In the genomic region with DNA sequence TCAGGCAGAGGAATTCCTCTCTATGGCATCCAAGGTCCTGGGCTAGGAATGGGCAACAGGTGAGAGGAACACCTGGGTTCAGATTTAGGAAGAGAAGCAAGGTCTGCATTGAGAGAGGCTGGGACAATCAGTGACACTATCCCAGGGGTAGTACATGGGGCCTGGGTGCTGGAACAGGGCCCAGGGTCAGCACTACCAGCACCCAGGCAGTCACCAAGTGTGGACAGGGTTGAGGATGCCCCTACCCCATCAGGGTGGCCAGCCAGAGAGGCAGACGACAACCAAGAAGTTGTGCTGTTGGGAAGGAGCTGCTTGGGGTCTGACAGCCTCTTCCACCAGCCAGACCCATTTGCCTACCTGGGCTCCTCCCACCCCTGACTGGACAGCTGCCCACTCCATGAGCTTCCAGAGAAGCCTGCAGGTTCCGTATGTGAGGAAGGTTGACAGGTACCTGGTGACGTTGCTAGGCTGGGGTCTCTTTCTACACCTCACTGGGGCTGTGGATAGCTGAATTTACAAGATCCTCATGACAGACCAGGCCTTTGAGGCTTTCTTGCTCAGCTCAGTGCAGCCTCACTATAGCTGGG, we compare ENCODE assay signal across 38 cellular contexts. TPM values are rescaled to one million over a fixed set of nuclear protein-coding genes. Genes with fewer than 3 reads are reported as not detected.
"Had no signal": no experiment of that assay in that cellular context is flagged by ENCODE, and none has a peak within 500 bp of the region (broad histone marks: within the 10 kb centered on the region; RNA-seq: fewer than 3 reads in every experiment).

No MANE protein-coding gene starts in this region.

- H3K9me3 ChIP-seq: adrenal gland, body of pancreas had no signal

- H3K36me3 Mint-ChIP-seq: activated CD4-positive, alpha-beta memory T cell treated with anti-CD3 and anti-CD28 coated beads for 36 hours; activated naive CD8-positive, alpha-beta T cell treated with anti-CD3 and anti-CD28 coated beads for 36 hours had no signal

- H3K4me3 ChIP-seq: adrenal gland, body of pancreas, breast epithelium had no signal

- ATAC-seq: activated CD8-positive, alpha-beta T cell treated with anti-CD3 and anti-CD28 coated beads for 36 hours; activated naive CD4-positive, alpha-beta T cell treated with anti-CD3 and anti-CD28 coated beads, Interleukin-2, amount 50 U/mL, for 72 hours; activated T-cell treated with anti-CD3 and anti-CD28 coated beads, Interleukin-2, amount 50 U/mL, for 4 hours; activated T-cell treated with anti-CD3 and anti-CD28 coated beads, Interleukin-2, amount 50 U/mL, for 72 hours; activated T-helper 17 cell treated with anti-CD3 and anti-CD28 coated beads, Interleukin-2, amount 50 U/mL, for 72 hours; body of pancreas had no signal

- H3K9me3 Mint-ChIP-seq: activated T-helper 1 cell treated with anti-CD3 and anti-CD28 coated beads, Interleukin-12 subunit alpha, Interleukin-12 subunit beta, Interleukin-2, Interleukin-4 antibody, amounts not matched to agents 30 ng/mL and 10 ng/mL and 1 ng/mL, durations not matched to agents 14 hours and 24 hours and 36 hours; T-helper 2 cell treated with Interferon-gamma antibody and Interleukin-4, amounts not matched to agents 5 μg/mL and 100 μg/mL, for 36 hours had no signal

- H3K4me1 Mint-ChIP-seq: activated B cell treated with CpG ODN at 0.5 μM for 24 hours; activated CD4-positive, alpha-beta T cell treated with anti-CD3 and anti-CD28 coated beads, Interleukin-2, amount 10 ng/mL, durations not matched to agents 24 days and 14 days; activated naive CD8-positive, alpha-beta T cell treated with anti-CD3 and anti-CD28 coated beads for 36 hours; activated T-helper 17 cell treated with anti-CD3 and anti-CD28 coated beads, Interleukin-2, amount 50 U/mL, for 72 hours had no signal

- H3K36me3 ChIP-seq: adrenal gland, brain microvascular endothelial cell, breast epithelium had no signal

- H3K27ac ChIP-seq: adrenal gland, body of pancreas, brain microvascular endothelial cell, breast epithelium, VCaP had no signal

- H3K4me1 ChIP-seq: adrenal gland, body of pancreas, breast epithelium had no signal

- DNase-seq: activated B cell treated with CpG ODN at 0.5 μM for 24 hours; activated CD4-positive, alpha-beta memory T cell treated with anti-CD3 and anti-CD28 coated beads for 36 hours; activated CD4-positive, alpha-beta T cell treated with anti-CD3 and anti-CD28 coated beads for 4 hours; activated CD4-positive, alpha-beta T cell treated with anti-CD3 and anti-CD28 coated beads, Interleukin-2, amount 10 ng/mL, durations not matched to agents 24 days and 14 days; activated CD4-positive, alpha-beta T cell treated with anti-CD3 and anti-CD28 coated beads, Interleukin-2, amount 50 U/mL, for 1 hour; activated CD4-positive, alpha-beta T cell treated with anti-CD3 and anti-CD28 coated beads, Interleukin-2, amount 50 U/mL, for 4 hours; activated CD4-positive, CD25-positive, alpha-beta regulatory T cell treated with anti-CD3 and anti-CD28 coated beads, Interleukin-2, amount 50 U/mL, for 72 hours; activated CD8-positive, alpha-beta memory T cell treated with anti-CD3 and anti-CD28 coated beads, Interleukin-2, amount 50 U/mL, for 4 hours; activated CD8-positive, alpha-beta T cell treated with anti-CD3 and anti-CD28 coated beads for 36 hours; activated effector memory CD4-positive, alpha-beta T cell treated with anti-CD3 and anti-CD28 coated beads, Interleukin-2, amount 50 U/mL, for 16 hours; activated gamma-delta T cell treated with Interleukin-2 at 50 U/mL for 16 hours; activated naive CD4-positive, alpha-beta T cell; activated naive CD4-positive, alpha-beta T cell treated with anti-CD3 and anti-CD28 coated beads for 36 hours; activated naive CD4-positive, alpha-beta T cell treated with anti-CD3 and anti-CD28 coated beads, Interleukin-2, amount 50 U/mL, for 16 hours; activated naive CD8-positive, alpha-beta T cell treated with anti-CD3 and anti-CD28 coated beads for 36 hours; activated T-cell treated with anti-CD3 and anti-CD28 coated beads for 4 hours; activated T-cell treated with anti-CD3 and anti-CD28 coated beads, Interleukin-2, amount 50 U/mL, for 1 hour; activated T-cell treated with anti-CD3 and anti-CD28 coated beads, Interleukin-2, amount 50 U/mL, for 4 hours; activated T-cell treated with anti-CD3 and anti-CD28 coated beads, Interleukin-2, amount 50 U/mL, for 72 hours; adrenal gland; amniotic stem cell; aorta; body of pancreas; brain microvascular endothelial cell; central memory CD4-positive, alpha-beta T cell; T-helper 1 cell; T-helper 2 cell; T-helper 9 cell had no signal

- H3K4me3 Mint-ChIP-seq: activated B cell treated with CpG ODN at 0.5 μM for 24 hours; activated CD4-positive, alpha-beta memory T cell treated with anti-CD3 and anti-CD28 coated beads for 36 hours; activated CD4-positive, alpha-beta T cell treated with anti-CD3 and anti-CD28 coated beads, Interleukin-2, amount 10 ng/mL, durations not matched to agents 24 days and 14 days; activated CD8-positive, alpha-beta T cell treated with anti-CD3 and anti-CD28 coated beads for 36 hours; activated naive CD4-positive, alpha-beta T cell treated with anti-CD3 and anti-CD28 coated beads for 36 hours; activated naive CD8-positive, alpha-beta T cell treated with anti-CD3 and anti-CD28 coated beads for 36 hours; activated T-cell treated with anti-CD3 and anti-CD28 coated beads, Interleukin-2, amount 50 U/mL, for 4 hours; activated T-cell treated with anti-CD3 and anti-CD28 coated beads, Interleukin-2, amount 50 U/mL, for 72 hours; activated T-helper 1 cell treated with anti-CD3 and anti-CD28 coated beads, Interleukin-12 subunit alpha, Interleukin-12 subunit beta, Interleukin-2, Interleukin-4 antibody, amounts not matched to agents 30 ng/mL and 10 ng/mL and 1 ng/mL, durations not matched to agents 14 hours and 24 hours and 36 hours; activated T-helper 17 cell treated with anti-CD3 and anti-CD28 coated beads, Interleukin-2, amount 50 U/mL, for 72 hours; T-helper 1 cell treated with Interleukin-12 subunit alpha and Interleukin-12 subunit beta and Interleukin-4 antibody, amounts not matched to agents 30 μg/mL and 1 μg/mL, for 36 hours; T-helper 2 cell treated with Interferon-gamma antibody and Interleukin-4, amounts not matched to agents 5 μg/mL and 100 μg/mL, for 36 hours had no signal

- H3K27me3 ChIP-seq: adrenal gland, body of pancreas, brain microvascular endothelial cell, breast epithelium had no signal

- H3K27ac Mint-ChIP-seq: activated B cell treated with CpG ODN at 0.5 μM for 24 hours; activated CD4-positive, alpha-beta memory T cell treated with anti-CD3 and anti-CD28 coated beads for 36 hours; activated CD4-positive, alpha-beta T cell treated with anti-CD3 and anti-CD28 coated beads, Interleukin-2, amount 10 ng/mL, durations not matched to agents 24 days and 14 days; activated CD8-positive, alpha-beta T cell treated with anti-CD3 and anti-CD28 coated beads for 36 hours; activated naive CD4-positive, alpha-beta T cell treated with anti-CD3 and anti-CD28 coated beads for 36 hours; activated naive CD4-positive, alpha-beta T cell treated with anti-CD3 and anti-CD28 coated beads, Interleukin-2, amount 50 U/mL, for 72 hours; activated naive CD8-positive, alpha-beta T cell treated with anti-CD3 and anti-CD28 coated beads for 36 hours; activated T-cell treated with anti-CD3 and anti-CD28 coated beads, Interleukin-2, amount 50 U/mL, for 72 hours; activated T-helper 1 cell treated with anti-CD3 and anti-CD28 coated beads, Interleukin-12 subunit alpha, Interleukin-12 subunit beta, Interleukin-2, Interleukin-4 antibody, amounts not matched to agents 30 ng/mL and 10 ng/mL and 1 ng/mL, durations not matched to agents 14 hours and 24 hours and 36 hours; activated T-helper 17 cell treated with anti-CD3 and anti-CD28 coated beads, Interleukin-2, amount 50 U/mL, for 72 hours; T-helper 1 cell treated with Interleukin-12 subunit alpha and Interleukin-12 subunit beta and Interleukin-4 antibody, amounts not matched to agents 30 μg/mL and 1 μg/mL, for 36 hours; T-helper 2 cell treated with Interferon-gamma antibody and Interleukin-4, amounts not matched to agents 5 μg/mL and 100 μg/mL, for 36 hours had no signal

RNA-seq across cellular contexts. Expression of a gene that starts 13.9 kb away (rescaled TPM):
- total RNA-seq: activated B cell treated with CpG ODN at 0.5 μM for 24 hours; activated CD4-positive, alpha-beta memory T cell treated with anti-CD3 and anti-CD28 coated beads for 36 hours; activated CD4-positive, alpha-beta T cell treated with anti-CD3 and anti-CD28 coated beads, Interleukin-2, amount 10 ng/mL, durations not matched to agents 24 days and 14 days; activated CD8-positive, alpha-beta memory T cell treated with anti-CD3 and anti-CD28 coated beads for 36 hours; activated CD8-positive, alpha-beta T cell treated with anti-CD3 and anti-CD28 coated beads for 36 hours; activated naive CD4-positive, alpha-beta T cell treated with anti-CD3 and anti-CD28 coated beads for 36 hours; activated naive CD4-positive, alpha-beta T cell treated with anti-CD3 and anti-CD28 coated beads, Interleukin-2, amount 50 U/mL, for 72 hours; activated naive CD8-positive, alpha-beta T cell treated with anti-CD3 and anti-CD28 coated beads for 36 hours; activated T-cell treated with anti-CD3 and anti-CD28 coated beads, Interleukin-2, amount 50 U/mL, for 72 hours; activated T-helper 1 cell treated with anti-CD3 and anti-CD28 coated beads, Interleukin-12 subunit alpha, Interleukin-12 subunit beta, Interleukin-2, Interleukin-4 antibody, amounts not matched to agents 30 ng/mL and 10 ng/mL and 1 ng/mL, durations not matched to agents 14 hours and 24 hours and 36 hours; activated T-helper 17 cell treated with anti-CD3 and anti-CD28 coated beads, Interleukin-2, amount 50 U/mL, for 72 hours; astrocyte; cardiac septum had no signal
